Comparison of ENCODE assay signal across 8 cellular contexts in the genomic region with DNA sequence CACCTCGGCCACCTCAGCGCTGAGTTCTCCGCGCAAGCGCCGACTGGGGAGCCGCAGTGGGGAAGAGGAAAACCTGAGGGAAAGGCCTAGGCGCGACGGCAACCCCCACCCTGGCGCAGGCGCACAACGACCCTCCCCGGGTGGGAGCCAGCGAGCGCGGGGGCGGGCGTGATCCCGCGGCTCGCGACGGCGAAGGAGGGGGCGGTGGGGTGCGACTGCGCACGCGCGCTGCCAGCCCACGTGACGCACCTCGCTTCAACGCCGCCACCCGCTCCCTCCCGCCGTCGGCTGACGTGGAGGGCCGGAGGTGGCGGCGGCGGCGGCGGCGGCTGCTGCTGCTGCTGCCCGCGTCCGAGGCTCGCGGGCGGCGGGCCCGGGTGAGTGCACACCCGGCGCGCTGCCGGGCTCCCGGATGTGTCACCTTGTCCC. TPM values are rescaled to one million over a fixed set of nuclear protein-coding genes. Genes with fewer than 3 reads are reported as not detected.
A peak's percentile ranks its signal among the peaks of the same experiment; 100 is the strongest.
DNase-seq lines count a peak whose midpoint lies in the region; ATAC-seq and TF ChIP-seq lines count a peak whose summit lies in the region.

A gene (minus strand): TSS at position 84 of the 429 bp plus-strand sequence. CDS start 556 bp downstream, outside the sequence.
A gene with protein sequence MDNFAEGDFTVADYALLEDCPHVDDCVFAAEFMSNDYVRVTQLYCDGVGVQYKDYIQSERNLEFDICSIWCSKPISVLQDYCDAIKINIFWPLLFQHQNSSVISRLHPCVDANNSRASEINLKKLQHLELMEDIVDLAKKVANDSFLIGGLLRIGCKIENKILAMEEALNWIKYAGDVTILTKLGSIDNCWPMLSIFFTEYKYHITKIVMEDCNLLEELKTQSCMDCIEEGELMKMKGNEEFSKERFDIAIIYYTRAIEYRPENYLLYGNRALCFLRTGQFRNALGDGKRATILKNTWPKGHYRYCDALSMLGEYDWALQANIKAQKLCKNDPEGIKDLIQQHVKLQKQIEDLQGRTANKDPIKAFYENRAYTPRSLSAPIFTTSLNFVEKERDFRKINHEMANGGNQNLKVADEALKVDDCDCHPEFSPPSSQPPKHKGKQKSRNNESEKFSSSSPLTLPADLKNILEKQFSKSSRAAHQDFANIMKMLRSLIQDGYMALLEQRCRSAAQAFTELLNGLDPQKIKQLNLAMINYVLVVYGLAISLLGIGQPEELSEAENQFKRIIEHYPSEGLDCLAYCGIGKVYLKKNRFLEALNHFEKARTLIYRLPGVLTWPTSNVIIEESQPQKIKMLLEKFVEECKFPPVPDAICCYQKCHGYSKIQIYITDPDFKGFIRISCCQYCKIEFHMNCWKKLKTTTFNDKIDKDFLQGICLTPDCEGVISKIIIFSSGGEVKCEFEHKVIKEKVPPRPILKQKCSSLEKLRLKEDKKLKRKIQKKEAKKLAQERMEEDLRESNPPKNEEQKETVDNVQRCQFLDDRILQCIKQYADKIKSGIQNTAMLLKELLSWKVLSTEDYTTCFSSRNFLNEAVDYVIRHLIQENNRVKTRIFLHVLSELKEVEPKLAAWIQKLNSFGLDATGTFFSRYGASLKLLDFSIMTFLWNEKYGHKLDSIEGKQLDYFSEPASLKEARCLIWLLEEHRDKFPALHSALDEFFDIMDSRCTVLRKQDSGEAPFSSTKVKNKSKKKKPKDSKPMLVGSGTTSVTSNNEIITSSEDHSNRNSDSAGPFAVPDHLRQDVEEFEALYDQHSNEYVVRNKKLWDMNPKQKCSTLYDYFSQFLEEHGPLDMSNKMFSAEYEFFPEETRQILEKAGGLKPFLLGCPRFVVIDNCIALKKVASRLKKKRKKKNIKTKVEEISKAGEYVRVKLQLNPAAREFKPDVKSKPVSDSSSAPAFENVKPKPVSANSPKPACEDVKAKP (N-terminal part only) (plus strand): TSS at position 267 of the 429 bp plus-strand sequence. CDS start 14,004 bp downstream, outside the sequence.

- H3K4me3 ChIP-seq in A673 (ENCODE audit: low read depth, low read length, poor library complexity, severe bottlenecking) (peak within 1 kb of the TSS; percentile 81), WERI-Rb-1 (ENCODE audit: low read depth, low read length) (peak within 1 kb of the TSS; percentile 84), breast epithelium (peak within 1 kb of the TSS; percentile 73 to 95 (median 85))

- ATAC-seq in GM18907 (IDR thresholded peaks at IDR 0.05; ENCODE audit: unreplicated experiment) (peak; percentile 76), HG03139 (IDR thresholded peaks at IDR 0.05; ENCODE audit: unreplicated experiment) (peak; percentile 57)

- POLR2A ChIA-PET in A673 (lab: Charles Lee; ENCODE audit: low non-redundant PET): no interaction called here

- peak within 1 kb of the TSS; percentile 93 for H3K27ac ChIP-seq in A673 (ENCODE audit: low read depth, low read length, poor library complexity, severe bottlenecking)
- H3K27ac ChIP-seq in WERI-Rb-1: peak within 1 kb of the TSS; percentile 98
- H3K27ac ChIP-seq in breast epithelium: peak within 1 kb of the TSS; percentile 99 to 100

- peak; percentile 80 for TF ChIP-seq POLR2A in breast epithelium (IDR thresholded peaks at IDR 0.05)

- CTCF ChIA-PET in A673 (lab: Charles Lee): no interaction called here

- H3K4me1 ChIP-seq in A673 (ENCODE audit: insufficient read depth, low read length, poor library complexity, severe bottlenecking): peaks cover 21% of the 10 kb centered on the region
- H3K4me1 ChIP-seq in breast epithelium: no peaks in the 10 kb centered on the region

- H3K9me3 ChIP-seq in A673 (ENCODE audit: low read depth, low read length, poor library complexity, severe bottlenecking) (peaks cover 6% of the 10 kb centered on the region), WERI-Rb-1 (ENCODE audit: severe bottlenecking) (no peaks in the 10 kb centered on the region), breast epithelium (no peaks in the 10 kb centered on the region)

- H3K36me3 ChIP-seq in A673 (ENCODE audit: insufficient read depth, low read length, poor library complexity, severe bottlenecking) (peaks cover 15% of the 10 kb centered on the region), WERI-Rb-1 (peaks cover 19% of the 10 kb centered on the region), breast epithelium (no peaks in the 10 kb centered on the region)

- BruUV-seq in A673 (replicated peaks; lab: Mats Ljungman, UMichigan): no TSS peak

- no peaks in the 10 kb centered on the region for H3K27me3 ChIP-seq in A673 (replicated peaks; ENCODE audit: insufficient read depth, low read depth, low read length, poor library complexity)
- no peaks in the 10 kb centered on the region for H3K27me3 ChIP-seq in WERI-Rb-1 (ENCODE audit: insufficient read depth, low read depth, severe bottlenecking)
- no peaks in the 10 kb centered on the region for H3K27me3 ChIP-seq in breast epithelium

- intact Hi-C loops in A673 (cut with micrococcal nuclease; ENCODE audit: unreplicated experiment): no loop called here
- intact Hi-C loops in breast epithelium (cut with DNase I; ENCODE audit: low total_unique reads): no loop called here

- DNase-seq in A673 (ENCODE audit: low spot score) (peak; percentile 97), NCI-H2227 (lab: John Stamatoyannopoulos, UW; ENCODE audit: unreplicated experiment) (peak; percentile 98), WERI-Rb-1 (peak; percentile 99), breast epithelium (ENCODE audit: low spot score in 2 of 2) (peak; percentile 91 to 92), iPS-NIHi7 (ENCODE audit: extremely low spot score) (peak; percentile 96), smooth muscle cell of the brain vasculature (ENCODE audit: low read depth, low spot score) (peak; percentile 91)

- TF ChIP-seq CTCF in A673 (conservative IDR thresholded peaks at IDR 0.05; ENCODE audit: low read depth, low read length) (no peak), WERI-Rb-1 (IDR thresholded peaks at IDR 0.05; ENCODE audit: low read depth, low read length) (no peak), breast epithelium (IDR thresholded peaks at IDR 0.05) (no peak)

RNA-seq across cellular contexts. Expression of the first gene that starts in this region (rescaled TPM):
- total RNA-seq in A673 (2021) (30.7 and 42.1 TPM in 2 replicates), breast epithelium (10 to 100 TPM; 14.7 to 29.6 (median 25.5) TPM)

RNA-seq across cellular contexts. Expression of the second gene that starts in this region (rescaled TPM):
- 137 and 140 TPM in 2 replicates for total RNA-seq in A673 (2021)
- 100 to 1,000 TPM; 179 to 269 (median 249) TPM for total RNA-seq in breast epithelium

Comparison
In these comparisons a context has a peak if more than half of its experiments do, and no peak if none do; other contexts are left out.
1. Peak in every context shown above with its lines: DNase-seq, ATAC-seq, H3K4me3 ChIP-seq and H3K27ac ChIP-seq.